1 cellular context compared by ENCODE assay signal in genomic region chr20:23629017-23629541, GRCh38.
A peak's percentile ranks its signal among the peaks of the same experiment; 100 is the strongest.
TF ChIP-seq lines count a peak whose summit lies in the region.

No MANE protein-coding gene starts in this region.

TF ChIP-seq in HepG2, 621 proteins besides CTCF, POLR2A, EP300 and RAD21 (continued from another document and continues in another):
- TF ChIP-seq STAT6 (CRISPR knock-in tag; IDR thresholded peaks at IDR 0.05; ENCODE audit: borderline replicate concordance) (no peak), EZH2 (conservative IDR thresholded peaks at IDR 0.05; ENCODE audit: low read depth, low read length) (no peak), DMTF1 (CRISPR knock-in tag; IDR thresholded peaks at IDR 0.05) (peak; percentile 78; the same call in 1 of the 2 replicates), SAFB2 (CRISPR knock-in tag; IDR thresholded peaks at IDR 0.05; ENCODE audit: borderline replicate concordance, low read depth) (no peak), CBX2 (IDR thresholded peaks at IDR 0.05; ENCODE audit: low read depth, low read length) (no peak), CBX2 (CRISPR knock-in tag; IDR thresholded peaks at IDR 0.05; ENCODE audit: low read depth) (no peak), ZNF816 (CRISPR knock-in tag; IDR thresholded peaks at IDR 0.05; ENCODE audit: borderline replicate concordance) (no peak), CEBPG (CRISPR knock-in tag; IDR thresholded peaks at IDR 0.05) (peak; percentile 75), SIN3A (IDR thresholded peaks at IDR 0.05; ENCODE audit: borderline replicate concordance, low read depth, low read length) (peak; percentile 66; the same call in 1 of the 2 replicates), SP2 (CRISPR knock-in tag; IDR thresholded peaks at IDR 0.05) (no peak), KLF6 (CRISPR knock-in tag; IDR thresholded peaks at IDR 0.05) (peak; percentile 82; the same call in 1 of the 2 replicates), ZNF609 (CRISPR knock-in tag; IDR thresholded peaks at IDR 0.05; ENCODE audit: borderline replicate concordance) (peak; percentile 79; the same call in 1 of the 2 replicates), WIZ (CRISPR knock-in tag; IDR thresholded peaks at IDR 0.05) (no peak; the same call in 1 of the 2 replicates), ZNF703 (CRISPR knock-in tag; IDR thresholded peaks at IDR 0.05; ENCODE audit: borderline replicate concordance) (no peak), ZNF335 (CRISPR knock-in tag; IDR thresholded peaks at IDR 0.05) (peak; percentile 55; the same call in 1 of the 2 replicates), NPAS2 (CRISPR knock-in tag; IDR thresholded peaks at IDR 0.05; ENCODE audit: borderline replicate concordance) (no peak), ZNF674 (CRISPR knock-in tag; IDR thresholded peaks at IDR 0.05; ENCODE audit: low read depth) (no peak), ZNF552 (CRISPR knock-in tag; IDR thresholded peaks at IDR 0.05; ENCODE audit: borderline replicate concordance) (peak; percentile 60; the same call in 1 of the 2 replicates), ZNF761 (CRISPR knock-in tag; conservative IDR thresholded peaks at IDR 0.05) (peak; percentile 94), SP5 (CRISPR knock-in tag; IDR thresholded peaks at IDR 0.05; ENCODE audit: borderline replicate concordance, low read depth) (peak; percentile 99), CEBPZ (IDR thresholded peaks at IDR 0.05; ENCODE audit: low read length) (no peak), DMAP1 (CRISPR knock-in tag; IDR thresholded peaks at IDR 0.05) (peak; percentile 33; the same call in 1 of the 2 replicates), ZNF720 (CRISPR knock-in tag; IDR thresholded peaks at IDR 0.05) (0 out of 2 replicates have a peak, but pooled peaks have one; percentile 60), ARID4A (CRISPR knock-in tag; IDR thresholded peaks at IDR 0.05; ENCODE audit: borderline replicate concordance) (peak; percentile 82; the same call in 1 of the 2 replicates), ZNF597 (CRISPR knock-in tag; IDR thresholded peaks at IDR 0.05) (no peak), TERF1 (CRISPR knock-in tag; IDR thresholded peaks at IDR 0.05) (no peak), ZNF777 (CRISPR knock-in tag; IDR thresholded peaks at IDR 0.05) (no peak), THYN1 (CRISPR knock-in tag; IDR thresholded peaks at IDR 0.05; ENCODE audit: borderline replicate concordance, low read depth) (peak; percentile 87; the same call in 1 of the 2 replicates), ZNF136 (CRISPR knock-in tag; IDR thresholded peaks at IDR 0.05; ENCODE audit: low read depth) (no peak), ZBTB25 (CRISPR knock-in tag; IDR thresholded peaks at IDR 0.05) (peak; percentile 61; the same call in 1 of the 2 replicates), GATAD2A (CRISPR knock-in tag; IDR thresholded peaks at IDR 0.05) (peak; percentile 98), ZNF260 (CRISPR knock-in tag; IDR thresholded peaks at IDR 0.05; ENCODE audit: borderline replicate concordance, low read depth) (no peak), ZNF891 (CRISPR knock-in tag; IDR thresholded peaks at IDR 0.05) (peak; percentile 58; the same call in 1 of the 2 replicates), PAF1 (CRISPR knock-in tag; IDR thresholded peaks at IDR 0.05) (0 out of 2 replicates have a peak, but pooled peaks have one; percentile 56), EHMT2 (IDR thresholded peaks at IDR 0.05; ENCODE audit: borderline replicate concordance, low read depth, low read length) (peak; percentile 68; the same call in 1 of the 2 replicates)
